In the genomic region with DNA sequence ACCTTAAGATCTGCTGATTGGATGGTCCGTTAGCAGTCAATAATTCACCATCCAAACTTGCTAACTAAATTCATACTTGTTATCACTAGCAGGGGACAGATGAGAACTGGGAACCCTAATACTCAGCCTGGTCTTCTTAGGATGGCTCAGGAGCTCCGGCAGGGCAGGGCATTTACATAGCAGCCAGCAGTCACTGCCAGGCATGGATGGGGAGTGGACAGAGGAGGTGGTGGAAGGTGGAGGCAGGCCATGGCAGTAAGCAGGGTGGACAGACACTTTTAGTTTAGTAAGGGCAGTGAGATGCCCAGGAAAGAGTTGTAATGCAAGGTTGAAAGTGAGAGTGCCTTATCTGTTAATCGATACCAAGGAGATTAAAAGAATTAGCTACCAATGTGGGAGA, we compare ENCODE assay signal across 22 cellular contexts.
A peak's percentile ranks its signal among the peaks of the same experiment; 100 is the strongest.
DNase-seq lines count a peak whose midpoint lies in the region; ATAC-seq and TF ChIP-seq lines count a peak whose summit lies in the region.
"Had no signal": no experiment of that assay in that cellular context is flagged by ENCODE, and none has a peak within 500 bp of the region (broad histone marks: within the 10 kb centered on the region; RNA-seq: fewer than 3 reads in every experiment).

No MANE protein-coding gene starts in this region.

- no peaks in the 10 kb centered on the region for H3K23me2 ChIP-seq in H9 (ENCODE audit: insufficient read length, low read depth, low read length, poor library complexity, severe bottlenecking)

- H3K4me3 ChIP-seq in endodermal cell (ENCODE audit: low read length): no peak overlapping the region
- no peak overlapping the region for H3K4me3 ChIP-seq in neural progenitor cell
- H3K4me3 ChIP-seq: BLaER1, GM23248, SJSA1 had no signal

- peaks cover 6 to 10% of the 10 kb centered on the region in 2 experiments for H3K9me3 Mint-ChIP-seq in H9
- peaks cover 14% of the 10 kb centered on the region for H3K9me3 Mint-ChIP-seq in endodermal cell
- H3K9me3 Mint-ChIP-seq in neural progenitor cell: peaks cover 24% of the 10 kb centered on the region
- peaks cover 10% of the 10 kb centered on the region for H3K9me3 Mint-ChIP-seq in type B pancreatic cell

- no peak overlapping the region for H2BK15ac ChIP-seq in H9 (ENCODE audit: low read depth, low read length)

- H3K56ac ChIP-seq in H9 (ENCODE audit: insufficient read length, low read depth, low read length): no peak overlapping the region

- no peak overlapping the region for H4K8ac ChIP-seq in H9 (replicated peaks; ENCODE audit: insufficient read length, low read depth, low read length)

- H3K4me2 ChIP-seq in H9 (ENCODE audit: insufficient read depth, insufficient read length, low read length) (no peak overlapping the region), neural progenitor cell (peak overlapping the region; percentile 7)
- H3K4me2 ChIP-seq: BLaER1 had no signal

- ATAC-seq in HG02798 (IDR thresholded peaks at IDR 0.05; ENCODE audit: poor library complexity, unreplicated experiment): no peak
- ATAC-seq: HCT116 had no signal

- DNase-seq in H9 (no peak), endodermal cell (peak; percentile 52), neural progenitor cell (ENCODE audit: low spot score) (peak; percentile 8), type B pancreatic cell (ENCODE audit: extremely low spot score, unreplicated experiment) (no peak), midbrain (lab: John Stamatoyannopoulos, UW) (no peak)
- DNase-seq in activated CD8-positive, alpha-beta memory T cell treated with anti-CD3 and anti-CD28 coated beads for 24 hours: no peak
- DNase-seq: CD4-positive, CD25-positive, alpha-beta regulatory T cell; GM23248; NCI-H1092 treated with DMSO at 0.1 percent for 48 hours; NCI-H1436; NCI-H187; NCI-H2171 treated with DMSO at 0.1 percent for 48 hours; NCI-H345; NCI-H524; NCI-H748 treated with DMSO at 0.1 percent for 48 hours; NK-92 treated with Interleukin-12 subunit alpha and Interleukin-12 subunit beta, amount 100 ng/mL, for 24 hours; Right ventricle myocardium superior; RPMI8226 had no signal

- no peak overlapping the region for H4K91ac ChIP-seq in H9 (ENCODE audit: insufficient read length, low read depth, low read length)

- H3K14ac ChIP-seq in H9 (ENCODE audit: insufficient read depth, low read length): no peak overlapping the region

- H3F3A ChIP-seq in neural progenitor cell (ENCODE audit: low read depth): no peaks in the 10 kb centered on the region

- H3K27ac Mint-ChIP-seq in H9: peak overlapping the region; percentile 24 to 76 (median 29); a peak in 4 of 7 replicates
- no peak overlapping the region for H3K27ac Mint-ChIP-seq in endodermal cell
- H3K27ac Mint-ChIP-seq in neural progenitor cell: peak overlapping the region; percentile 91
- H3K27ac Mint-ChIP-seq in type B pancreatic cell: peak overlapping the region; percentile 57
- H3K27ac Mint-ChIP-seq: CD4-positive, CD25-positive, alpha-beta regulatory T cell had no signal

- H2BK120ac ChIP-seq in H9 (ENCODE audit: low read depth, low read length, poor library complexity, severe bottlenecking): no peak overlapping the region

- no peak overlapping the region for H4K5ac ChIP-seq in H9 (ENCODE audit: insufficient read length, low read depth, low read length)

- H2BK12ac ChIP-seq in H9 (ENCODE audit: insufficient read length, low read depth, low read length): no peak overlapping the region

- H3K4me1 ChIP-seq in H9 (ENCODE audit: insufficient read depth, low read length) (peaks cover 4% of the 10 kb centered on the region; the same call in 1 of the 2 replicates), endodermal cell (ENCODE audit: control insufficient read depth, insufficient read depth, low read length) (no peaks in the 10 kb centered on the region), neural progenitor cell (peaks cover 19% of the 10 kb centered on the region)
- H3K4me1 ChIP-seq: BLaER1, SJSA1 had no signal

- H3K9ac ChIP-seq in H9 (ENCODE audit: extremely low read depth, insufficient read length, low read length): no peak overlapping the region
- no peak overlapping the region for H3K9ac ChIP-seq in endodermal cell (ENCODE audit: extremely low read depth, low read length, poor library complexity, severe bottlenecking)
- no peak overlapping the region for H3K9ac ChIP-seq in neural progenitor cell
- H3K9ac ChIP-seq: BLaER1, GM23248 had no signal

- H2BK5ac ChIP-seq in H9 (ENCODE audit: insufficient read length, low read length): no peak overlapping the region

- H3K36me3 ChIP-seq in endodermal cell (ENCODE audit: control insufficient read depth, insufficient read depth, low read length): no peaks in the 10 kb centered on the region
- no peaks in the 10 kb centered on the region for H3K36me3 ChIP-seq in neural progenitor cell
- H3K36me3 ChIP-seq: BLaER1, SJSA1 had no signal

- peaks cover 15 to 16% of the 10 kb centered on the region in 2 experiments for H3K4me1 Mint-ChIP-seq in H9
- no peaks in the 10 kb centered on the region for H3K4me1 Mint-ChIP-seq in endodermal cell
- H3K4me1 Mint-ChIP-seq in neural progenitor cell: peaks cover 24% of the 10 kb centered on the region
- H3K4me1 Mint-ChIP-seq in type B pancreatic cell (ENCODE audit: unreplicated experiment): peaks cover 13% of the 10 kb centered on the region
- H3K4me1 Mint-ChIP-seq: CD4-positive, CD25-positive, alpha-beta regulatory T cell had no signal

- H3K79me2 ChIP-seq in H9 (ENCODE audit: insufficient read depth, low read length) (no peaks in the 10 kb centered on the region), neural progenitor cell (ENCODE audit: low read depth) (no peaks in the 10 kb centered on the region)

- H3K4me3 Mint-ChIP-seq in H9 (no peak overlapping the region), endodermal cell (no peak overlapping the region), neural progenitor cell (peak overlapping the region; percentile 26), type B pancreatic cell (no peak overlapping the region)
- H3K4me3 Mint-ChIP-seq: CD4-positive, CD25-positive, alpha-beta regulatory T cell had no signal

- H3K79me1 ChIP-seq in H9 (ENCODE audit: insufficient read depth, low read depth, low read length, poor library complexity, severe bottlenecking): no peaks in the 10 kb centered on the region

- H3T11ph ChIP-seq in H9 (ENCODE audit: low read length): no peak overlapping the region

- H2AK5ac ChIP-seq in H9 (ENCODE audit: insufficient read length, low read length): no peak overlapping the region

- peak overlapping the region; percentile 29 for H2BK20ac ChIP-seq in H9 (ENCODE audit: low read depth, low read length, poor library complexity, severe bottlenecking)

- H3K4ac ChIP-seq in H9 (ENCODE audit: low read depth, low read length): no peak overlapping the region

- H3K36me3 Mint-ChIP-seq in H9 (ENCODE audit: insufficient read depth in 1 of 3, low read depth in 3 of 3) (peaks cover 10 to 13% (median 11%) of the 10 kb centered on the region in 3 experiments), endodermal cell (ENCODE audit: low read depth) (peaks cover 6% of the 10 kb centered on the region), neural progenitor cell (peaks cover 8% of the 10 kb centered on the region), type B pancreatic cell (no peaks in the 10 kb centered on the region)
- H3K36me3 Mint-ChIP-seq: CD4-positive, CD25-positive, alpha-beta regulatory T cell had no signal

- H4K20me1 ChIP-seq in H9 (ENCODE audit: control insufficient read depth, insufficient read depth, insufficient read length) (no peaks in the 10 kb centered on the region), neural progenitor cell (ENCODE audit: low read depth) (no peaks in the 10 kb centered on the region)
- H4K20me1 ChIP-seq: BLaER1 had no signal

- H3K18ac ChIP-seq in H9 (ENCODE audit: insufficient read length, low read depth, low read length): no peak overlapping the region

- no peak for TF ChIP-seq CTCF in H9 (conservative IDR thresholded peaks at IDR 0.05)
- no peak for TF ChIP-seq CTCF in endodermal cell (conservative IDR thresholded peaks at IDR 0.05)
- TF ChIP-seq CTCF in neural progenitor cell (IDR thresholded peaks at IDR 0.05): no peak
- no peak for TF ChIP-seq CTCF in type B pancreatic cell (conservative IDR thresholded peaks at IDR 0.05)

- WGBS in H9 (ENCODE audit: extremely low coverage, insufficient read length, low lambda C conversion rate): no CpG with 5 or more reads among the region's 3 CpGs
- 80 to 85% methylated on average over 3 of the region's 3 CpGs for WGBS in endodermal cell (ENCODE audit: insufficient coverage in 1 of 2, insufficient read length in 1 of 2), 2 experiments

- H3K27me3 Mint-ChIP-seq in H9 (ENCODE audit: low read depth) (no peaks in the 10 kb centered on the region), endodermal cell (ENCODE audit: insufficient read depth) (peaks cover 36% of the 10 kb centered on the region), neural progenitor cell (ENCODE audit: insufficient read depth, low read depth) (peaks cover 2% of the 10 kb centered on the region), type B pancreatic cell (no peaks in the 10 kb centered on the region)
- H3K27me3 Mint-ChIP-seq: CD4-positive, CD25-positive, alpha-beta regulatory T cell had no signal

- no peak overlapping the region for H2AFZ ChIP-seq in H9 (ENCODE audit: low read length)
- H2AFZ ChIP-seq in neural progenitor cell (replicated peaks): peak overlapping the region; percentile 32
- H2AFZ ChIP-seq: GM23248 had no signal

- H3K27ac ChIP-seq in H9 (ENCODE audit: insufficient read length, low read depth, low read length) (no peak overlapping the region), endodermal cell (ENCODE audit: low read depth, low read length) (peak overlapping the region; percentile 70), neural progenitor cell (no peak overlapping the region)
- H3K27ac ChIP-seq: BLaER1, GM23248, SJSA1 had no signal

- no peaks in the 10 kb centered on the region for H3K27me3 ChIP-seq in H9 (ENCODE audit: insufficient read depth, low read length)
- H3K27me3 ChIP-seq in endodermal cell (ENCODE audit: control insufficient read depth, insufficient read depth, low read length, poor library complexity, severe bottlenecking): peaks cover 19% of the 10 kb centered on the region
- H3K27me3 ChIP-seq in neural progenitor cell: no peaks in the 10 kb centered on the region
- H3K27me3 ChIP-seq: BLaER1, SJSA1 had no signal

- H3K9me3 ChIP-seq in H9 (ENCODE audit: control insufficient read depth, low read depth, low read length) (no peaks in the 10 kb centered on the region), endodermal cell (ENCODE audit: control insufficient read depth, low read length) (peaks cover 12% of the 10 kb centered on the region), neural progenitor cell (ENCODE audit: low read depth) (peaks cover 4% of the 10 kb centered on the region)
- H3K9me3 ChIP-seq: SJSA1 had no signal

- H3K23ac ChIP-seq in H9 (ENCODE audit: insufficient read length, low read depth, low read length): no peak overlapping the region

Comparison
In these comparisons a context has a peak if more than half of its experiments do, and no peak if none do; other contexts are left out.
1. DNase-seq: peak in endodermal cell (single experiment) and neural progenitor cell (single experiment); none in H9 (single experiment), type B pancreatic cell (single experiment), activated CD8-positive, alpha-beta memory T cell treated with anti-CD3 and anti-CD28 coated beads for 24 hours (single experiment) and midbrain (single experiment).